Comparison of ENCODE assay signal across 1 cellular context in the genomic region with DNA sequence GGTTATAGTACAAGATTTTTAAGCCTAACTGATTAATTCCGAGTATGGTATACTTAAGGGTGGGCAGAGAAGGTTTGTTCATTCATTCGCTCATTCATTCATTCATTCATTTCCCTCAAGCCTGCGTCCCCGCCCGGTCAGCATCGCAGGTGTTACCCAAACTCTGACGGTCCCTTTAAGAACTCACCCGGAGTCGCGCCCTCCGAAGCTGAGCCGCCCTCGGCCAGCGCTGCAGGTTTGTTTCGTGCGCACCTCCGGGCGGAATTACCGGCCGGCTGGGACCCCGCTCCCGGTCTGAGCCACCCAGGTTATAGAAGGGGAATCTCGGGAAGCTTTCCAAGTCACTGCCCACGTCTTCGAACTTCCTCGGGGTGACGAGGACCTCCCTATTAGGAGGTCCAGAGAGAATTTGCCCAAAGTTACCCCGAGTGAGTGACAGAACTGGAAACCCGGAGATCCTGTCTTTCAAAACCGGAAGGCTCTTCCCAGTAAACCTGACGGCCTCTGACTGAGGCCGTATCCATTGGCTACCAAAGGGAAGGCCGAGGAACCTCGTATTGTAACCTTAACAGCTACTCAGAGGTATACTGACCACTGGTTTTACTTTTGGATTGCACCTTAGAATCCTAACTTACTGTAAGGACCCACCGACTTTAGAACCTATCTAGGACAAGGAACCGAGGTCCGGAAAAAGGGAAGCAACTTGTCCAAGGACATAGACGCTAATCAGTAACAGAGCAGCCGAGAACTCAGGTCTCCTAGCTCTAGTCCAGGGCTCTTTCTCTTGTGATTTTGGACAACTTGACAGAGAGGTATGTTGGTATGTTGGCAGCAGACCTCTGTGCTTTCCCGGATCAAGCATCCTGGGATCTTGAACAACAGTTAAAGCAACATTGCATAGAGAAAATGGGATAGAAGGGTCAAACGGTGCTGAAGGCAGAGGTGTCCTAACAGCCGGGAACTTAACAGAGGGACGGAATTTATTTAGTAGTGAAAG.
TF ChIP-seq lines count a peak whose summit lies in the region.

No MANE protein-coding gene starts in this region.

TF ChIP-seq in IMR-90, 13 proteins besides CTCF, POLR2A, EP300 and RAD21 (continued from another document):
- TF ChIP-seq ELK1 (IDR thresholded peaks at IDR 0.05; ENCODE audit: borderline replicate concordance, low read depth, low read length) = no peak
- no peak for TF ChIP-seq NFE2L2 (IDR thresholded peaks at IDR 0.05; ENCODE audit: low read depth, low read length)
- TF ChIP-seq SMC3 (IDR thresholded peaks at IDR 0.05; ENCODE audit: low read depth, low read length) = no peak
- no peak for TF ChIP-seq MAZ (IDR thresholded peaks at IDR 0.05; ENCODE audit: borderline replicate concordance, low read depth, low read length)
- no peak for TF ChIP-seq MAFK (IDR thresholded peaks at IDR 0.05; ENCODE audit: low read depth, low read length)
- TF ChIP-seq FOS (IDR thresholded peaks at IDR 0.05; ENCODE audit: low read depth, low read length) = no peak
- TF ChIP-seq CHD1 (IDR thresholded peaks at IDR 0.05; ENCODE audit: low read depth, low read length) = no peak
